ENCODE assay signal across 8 cellular contexts in the genomic region with DNA sequence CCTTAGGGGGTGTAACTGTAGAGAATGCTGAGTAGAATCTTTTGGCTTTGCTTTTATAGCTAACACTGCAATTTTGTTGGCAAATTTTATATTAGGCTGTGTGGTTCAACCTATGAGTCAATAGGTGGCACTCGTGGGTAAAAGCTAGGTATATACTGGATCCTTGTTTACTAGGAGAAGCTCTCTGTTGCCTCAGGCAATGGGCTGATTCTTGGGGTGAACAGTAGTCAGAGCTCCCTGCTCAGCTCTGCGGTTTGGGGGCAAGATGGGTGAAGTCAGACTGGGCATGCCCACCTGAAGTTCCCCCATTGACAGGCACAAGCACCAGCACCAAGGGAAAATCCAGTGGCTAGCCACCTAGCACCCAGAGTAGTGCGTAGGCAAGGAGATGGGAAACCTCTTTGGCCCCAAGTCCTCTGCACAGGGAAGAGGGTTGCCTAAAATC.
A peak's percentile ranks its signal among the peaks of the same experiment; 100 is the strongest.
DNase-seq lines count a peak whose midpoint lies in the region; ATAC-seq and TF ChIP-seq lines count a peak whose summit lies in the region.

No MANE protein-coding gene starts in this region.

- RAD21 ChIA-PET in HCT116 (lab: Charles Lee; ENCODE audit: low non-redundant PET in 1 of 2, low total read pairs in 2 of 2, uncharacterized antibody in 2 of 2, unreplicated experiment in 2 of 2): no interaction called here

- intact Hi-C loops in HCT116 (cut with micrococcal nuclease): no loop called here

- ATAC-seq in DND-41 (ENCODE audit: insufficient read depth, low read depth) (no peak), HCT116 (no peak), GM21576 (IDR thresholded peaks at IDR 0.05; ENCODE audit: unreplicated experiment) (no peak), GM18517 (IDR thresholded peaks at IDR 0.05; ENCODE audit: unreplicated experiment) (no peak)

- H4K20me1 ChIP-seq in DND-41 (ENCODE audit: insufficient read depth, low read length): no peaks in the 10 kb centered on the region
- no peaks in the 10 kb centered on the region for H4K20me1 ChIP-seq in HCT116 (ENCODE audit: insufficient read depth)

- CTCF ChIA-PET in HCT116 (lab: Charles Lee): interaction anchor here (0.9 kb wide), 1 partner anchor 200 kb away, joined by 5 read pairs; no protein-coding TSS in a partner anchor

- TF ChIP-seq CTCF in DND-41 (IDR thresholded peaks at IDR 0.05; ENCODE audit: borderline replicate concordance, extremely low read depth, low read length, poor library complexity, severe bottlenecking) (peak; percentile 24), HCT116 (IDR thresholded peaks at IDR 0.05 in 2 of 3, conservative IDR thresholded peaks at IDR 0.05 in 1 of 3; ENCODE audit: borderline replicate concordance in 1 of 3, insufficient read depth in 1 of 3, low read depth in 2 of 3, low read length in 2 of 3) (peak in 2 of 3 experiments; percentile 12 to 29; a peak in 2 of 6 replicates), coronary artery (IDR thresholded peaks at IDR 0.05) (no peak)

- no TSS peak for BruUV-seq in HCT116 (replicated peaks; lab: Mats Ljungman, UMichigan)

- H3K79me2 ChIP-seq in DND-41 (ENCODE audit: insufficient read depth, low read length) (no peaks in the 10 kb centered on the region), HCT116 (ENCODE audit: insufficient read depth, low read length) (no peaks in the 10 kb centered on the region)

- TF ChIP-seq RAD21 in HCT116 (IDR thresholded peaks at IDR 0.05; ENCODE audit: low read depth): no peak

- H3K9ac ChIP-seq in DND-41 (ENCODE audit: low read depth, low read length) (no peak overlapping the region), HCT116 (ENCODE audit: low read length) (no peak overlapping the region)

- H3K27me3 ChIP-seq in DND-41 (ENCODE audit: insufficient read depth, low read length, poor library complexity) (no peaks in the 10 kb centered on the region), HCT116 (ENCODE audit: insufficient read depth, low read length) (no peaks in the 10 kb centered on the region)

- H2AFZ ChIP-seq in DND-41 (ENCODE audit: low read depth, low read length) (no peak overlapping the region), HCT116 (ENCODE audit: low read depth, low read length, poor library complexity, severe bottlenecking) (no peak overlapping the region)

- no peaks in the 10 kb centered on the region for H3K4me1 ChIP-seq in DND-41 (ENCODE audit: insufficient read depth, low read length)
- no peaks in the 10 kb centered on the region for H3K4me1 ChIP-seq in HCT116 (ENCODE audit: control insufficient read depth in 1 of 2, insufficient read depth in 2 of 2, low read length in 2 of 2)

- POLR2A ChIA-PET in HCT116 (lab: Charles Lee): no interaction called here

- H3K9me3 ChIP-seq in DND-41 (ENCODE audit: insufficient read depth, low read length, severe bottlenecking): no peaks in the 10 kb centered on the region
- peaks cover 0 to 3% of the 10 kb centered on the region in 2 experiments; a peak in 1 of 4 replicates for H3K9me3 ChIP-seq in HCT116 (ENCODE audit: control insufficient read depth in 1 of 2, insufficient read depth in 1 of 2, low read depth in 1 of 2, low read length in 2 of 2)

- H3K4me2 ChIP-seq in DND-41 (ENCODE audit: insufficient read depth, low read length) (no peak overlapping the region), HCT116 (ENCODE audit: low read length) (no peak overlapping the region)

- H3K27ac ChIP-seq in DND-41 (ENCODE audit: low read length): no peak overlapping the region
- H3K27ac ChIP-seq in HCT116 (ENCODE audit: low read depth, low read length): no peak overlapping the region
- H3K27ac ChIP-seq in coronary artery: no peak overlapping the region

- no peaks in the 10 kb centered on the region for H3K9me2 ChIP-seq in HCT116 (ENCODE audit: insufficient read depth)

- no peak for TF ChIP-seq POLR2A in HCT116 (IDR thresholded peaks at IDR 0.05; ENCODE audit: borderline replicate concordance, extremely low read depth, insufficient read depth, insufficient read length)

- H3K4me3 ChIP-seq in DND-41 (ENCODE audit: low read depth in 1 of 2, low read length in 2 of 2) (no peak overlapping the region), HCT116 (replicated peaks in 1 of 2; ENCODE audit: low read depth in 1 of 2, low read length in 2 of 2) (no peak overlapping the region), coronary artery (no peak overlapping the region)

- H3K36me3 ChIP-seq in DND-41 (ENCODE audit: insufficient read depth, low read length) (no peaks in the 10 kb centered on the region), HCT116 (ENCODE audit: control insufficient read depth in 1 of 2, insufficient read depth in 2 of 2, low read length in 2 of 2) (no peaks in the 10 kb centered on the region)

- DNase-seq in DND-41: no peak
- DNase-seq in HCT116 (ENCODE audit: low read depth, low spot score): no peak
- peak; percentile 6 for DNase-seq in NCI-H510A (lab: John Stamatoyannopoulos, UW)
- DNase-seq in globus pallidus (ENCODE audit: low spot score): peak; percentile 7
- DNase-seq in NCI-H2227 (lab: John Stamatoyannopoulos, UW; ENCODE audit: unreplicated experiment): no peak
- no peak for DNase-seq in coronary artery (ENCODE audit: low spot score)

TF ChIP-seq in HCT116, 20 proteins besides CTCF, POLR2A, EP300 and RAD21:
- TF ChIP-seq EZH2 (IDR thresholded peaks at IDR 0.05): no peak
- no peak for TF ChIP-seq SRF (IDR thresholded peaks at IDR 0.05; ENCODE audit: low read depth)
- TF ChIP-seq YY1 (IDR thresholded peaks at IDR 0.05; ENCODE audit: extremely low read depth, insufficient replicate concordance, low read depth, low read length): no peak
- TF ChIP-seq CBX3 (IDR thresholded peaks at IDR 0.05; ENCODE audit: low read depth): no peak
- no peak for TF ChIP-seq ZNF274 (IDR thresholded peaks at IDR 0.05; ENCODE audit: low read depth, low read length)
- TF ChIP-seq JUND (IDR thresholded peaks at IDR 0.05): no peak
- no peak for TF ChIP-seq CEBPB (IDR thresholded peaks at IDR 0.05; ENCODE audit: low read depth)
- TF ChIP-seq, protein P1, sequence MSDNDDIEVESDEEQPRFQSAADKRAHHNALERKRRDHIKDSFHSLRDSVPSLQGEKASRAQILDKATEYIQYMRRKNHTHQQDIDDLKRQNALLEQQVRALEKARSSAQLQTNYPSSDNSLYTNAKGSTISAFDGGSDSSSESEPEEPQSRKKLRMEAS (IDR thresholded peaks at IDR 0.05): no peak
- no peak for TF ChIP-seq FOSL1 (IDR thresholded peaks at IDR 0.05; ENCODE audit: low read depth)
- TF ChIP-seq TCF7L2 (IDR thresholded peaks at IDR 0.05; ENCODE audit: borderline replicate concordance, extremely low read depth, insufficient read depth, insufficient read length): no peak
- TF ChIP-seq, protein P2, sequence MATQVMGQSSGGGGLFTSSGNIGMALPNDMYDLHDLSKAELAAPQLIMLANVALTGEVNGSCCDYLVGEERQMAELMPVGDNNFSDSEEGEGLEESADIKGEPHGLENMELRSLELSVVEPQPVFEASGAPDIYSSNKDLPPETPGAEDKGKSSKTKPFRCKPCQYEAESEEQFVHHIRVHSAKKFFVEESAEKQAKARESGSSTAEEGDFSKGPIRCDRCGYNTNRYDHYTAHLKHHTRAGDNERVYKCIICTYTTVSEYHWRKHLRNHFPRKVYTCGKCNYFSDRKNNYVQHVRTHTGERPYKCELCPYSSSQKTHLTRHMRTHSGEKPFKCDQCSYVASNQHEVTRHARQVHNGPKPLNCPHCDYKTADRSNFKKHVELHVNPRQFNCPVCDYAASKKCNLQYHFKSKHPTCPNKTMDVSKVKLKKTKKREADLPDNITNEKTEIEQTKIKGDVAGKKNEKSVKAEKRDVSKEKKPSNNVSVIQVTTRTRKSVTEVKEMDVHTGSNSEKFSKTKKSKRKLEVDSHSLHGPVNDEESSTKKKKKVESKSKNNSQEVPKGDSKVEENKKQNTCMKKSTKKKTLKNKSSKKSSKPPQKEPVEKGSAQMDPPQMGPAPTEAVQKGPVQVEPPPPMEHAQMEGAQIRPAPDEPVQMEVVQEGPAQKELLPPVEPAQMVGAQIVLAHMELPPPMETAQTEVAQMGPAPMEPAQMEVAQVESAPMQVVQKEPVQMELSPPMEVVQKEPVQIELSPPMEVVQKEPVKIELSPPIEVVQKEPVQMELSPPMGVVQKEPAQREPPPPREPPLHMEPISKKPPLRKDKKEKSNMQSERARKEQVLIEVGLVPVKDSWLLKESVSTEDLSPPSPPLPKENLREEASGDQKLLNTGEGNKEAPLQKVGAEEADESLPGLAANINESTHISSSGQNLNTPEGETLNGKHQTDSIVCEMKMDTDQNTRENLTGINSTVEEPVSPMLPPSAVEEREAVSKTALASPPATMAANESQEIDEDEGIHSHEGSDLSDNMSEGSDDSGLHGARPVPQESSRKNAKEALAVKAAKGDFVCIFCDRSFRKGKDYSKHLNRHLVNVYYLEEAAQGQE (IDR thresholded peaks at IDR 0.05; ENCODE audit: low read depth): no peak
- TF ChIP-seq SIN3A (IDR thresholded peaks at IDR 0.05; ENCODE audit: low read depth): no peak
- TF ChIP-seq, protein P3, sequence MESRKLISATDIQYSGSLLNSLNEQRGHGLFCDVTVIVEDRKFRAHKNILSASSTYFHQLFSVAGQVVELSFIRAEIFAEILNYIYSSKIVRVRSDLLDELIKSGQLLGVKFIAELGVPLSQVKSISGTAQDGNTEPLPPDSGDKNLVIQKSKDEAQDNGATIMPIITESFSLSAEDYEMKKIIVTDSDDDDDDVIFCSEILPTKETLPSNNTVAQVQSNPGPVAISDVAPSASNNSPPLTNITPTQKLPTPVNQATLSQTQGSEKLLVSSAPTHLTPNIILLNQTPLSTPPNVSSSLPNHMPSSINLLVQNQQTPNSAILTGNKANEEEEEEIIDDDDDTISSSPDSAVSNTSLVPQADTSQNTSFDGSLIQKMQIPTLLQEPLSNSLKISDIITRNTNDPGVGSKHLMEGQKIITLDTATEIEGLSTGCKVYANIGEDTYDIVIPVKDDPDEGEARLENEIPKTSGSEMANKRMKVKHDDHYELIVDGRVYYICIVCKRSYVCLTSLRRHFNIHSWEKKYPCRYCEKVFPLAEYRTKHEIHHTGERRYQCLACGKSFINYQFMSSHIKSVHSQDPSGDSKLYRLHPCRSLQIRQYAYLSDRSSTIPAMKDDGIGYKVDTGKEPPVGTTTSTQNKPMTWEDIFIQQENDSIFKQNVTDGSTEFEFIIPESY (IDR thresholded peaks at IDR 0.05; ENCODE audit: extremely low read depth, insufficient replicate concordance, low read length): no peak
- TF ChIP-seq SP1 (IDR thresholded peaks at IDR 0.05; ENCODE audit: low read depth): no peak
- TF ChIP-seq, protein P4, sequence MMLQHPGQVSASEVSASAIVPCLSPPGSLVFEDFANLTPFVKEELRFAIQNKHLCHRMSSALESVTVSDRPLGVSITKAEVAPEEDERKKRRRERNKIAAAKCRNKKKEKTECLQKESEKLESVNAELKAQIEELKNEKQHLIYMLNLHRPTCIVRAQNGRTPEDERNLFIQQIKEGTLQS (IDR thresholded peaks at IDR 0.05): no peak
- no peak for TF ChIP-seq ELF1 (IDR thresholded peaks at IDR 0.05; ENCODE audit: borderline replicate concordance, low read depth)
- no peak for TF ChIP-seq ZFX (IDR thresholded peaks at IDR 0.05)
- no peak for TF ChIP-seq POLR2AphosphoS5 (IDR thresholded peaks at IDR 0.05; ENCODE audit: low read depth, low read length)
- TF ChIP-seq EGR1 (IDR thresholded peaks at IDR 0.05; ENCODE audit: low read depth): no peak
TF ChIP-seq in HCT116: peak in this region for 0.

Comparison
In these comparisons a context has a peak if more than half of its experiments do, and no peak if none do; other contexts are left out.
1. DNase-seq: peak in NCI-H510A (single experiment) and globus pallidus (single experiment); none in DND-41 (single experiment), HCT116 (single experiment), NCI-H2227 (single experiment) and coronary artery (single experiment).